12 cellular contexts compared by ENCODE assay signal in the genomic region with DNA sequence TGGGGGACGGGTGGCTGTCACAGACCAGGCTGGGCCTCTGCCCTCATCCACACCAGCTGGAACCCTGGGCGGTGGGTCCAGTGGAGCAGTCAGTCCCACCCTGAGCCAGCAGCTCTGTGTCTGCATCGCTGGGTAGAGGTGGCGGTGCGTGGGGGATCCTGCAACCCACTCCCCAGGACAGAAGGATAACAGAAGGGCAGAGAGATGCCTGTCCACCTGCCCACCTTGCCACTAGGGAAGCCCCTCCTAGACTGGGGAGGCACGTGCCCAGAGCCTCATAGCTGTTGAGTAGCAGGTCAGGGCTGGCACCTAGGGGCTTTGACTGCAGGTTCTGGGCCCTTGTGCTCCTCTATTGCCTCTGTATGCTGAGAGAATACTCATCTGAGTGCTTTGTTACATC. TPM values are rescaled to one million over a fixed set of nuclear protein-coding genes. Genes with fewer than 3 reads are reported as not detected.
A peak's percentile ranks its signal among the peaks of the same experiment; 100 is the strongest.
DNase-seq lines count a peak whose midpoint lies in the region; ATAC-seq and TF ChIP-seq lines count a peak whose summit lies in the region.
"Had no signal": no experiment of that assay in that cellular context is flagged by ENCODE, and none has a peak within 500 bp of the region (broad histone marks: within the 10 kb centered on the region; RNA-seq: fewer than 3 reads in every experiment).

No MANE protein-coding gene starts in this region.

- H3K9me3 ChIP-seq in CD8-positive, alpha-beta memory T cell (ENCODE audit: low read length), result no peaks in the 10 kb centered on the region
- H3K9me3 ChIP-seq in lung (ENCODE audit: control insufficient read depth in 2 of 2, insufficient read depth in 1 of 2, low read length in 1 of 2), result no peaks in the 10 kb centered on the region
- H3K9me3 ChIP-seq in stomach smooth muscle (ENCODE audit: control insufficient read depth in 2 of 2, low read length in 2 of 2), result no peaks in the 10 kb centered on the region
- H3K9me3 ChIP-seq: mucosa of descending colon had no signal

- TF ChIP-seq CTCF in dorsolateral prefrontal cortex (IDR thresholded peaks at IDR 0.05 in 54 of 56, conservative IDR thresholded peaks at IDR 0.05 in 2 of 56; ENCODE audit: low read depth in 1 of 56, partially characterized antibody in 56 of 56), result no peak
- TF ChIP-seq CTCF in lung (IDR thresholded peaks at IDR 0.05; ENCODE audit: control extremely low read depth, extremely low read depth), result no peak
- no peak for TF ChIP-seq CTCF in chondrocyte (IDR thresholded peaks at IDR 0.05)

- H3K4me1 ChIP-seq in CD8-positive, alpha-beta memory T cell (ENCODE audit: insufficient read depth, low read length), result peaks cover 10% of the 10 kb centered on the region
- H3K4me1 ChIP-seq in lung (ENCODE audit: control insufficient read depth in 2 of 2, insufficient read depth in 2 of 2, low read length in 2 of 2), result peaks cover 0 to 23% of the 10 kb centered on the region in 2 donors
- peaks cover 70% of the 10 kb centered on the region for H3K4me1 ChIP-seq in stomach smooth muscle (ENCODE audit: control insufficient read depth, insufficient read depth, low read length)

- CTCF ChIA-PET in CD8-positive, alpha-beta memory T cell (lab: Charles Lee), result no interaction called here

- peaks cover 14 to 30% (median 19%) of the 10 kb centered on the region in 3 donors for H3K4me1 Mint-ChIP-seq in CD8-positive, alpha-beta memory T cell
- peaks cover 6% of the 10 kb centered on the region for H3K4me1 Mint-ChIP-seq in activated T-helper 17 cell treated with anti-CD3 and anti-CD28 coated beads, Interleukin-2, amount 50 U/mL, for 72 hours
- H3K4me1 Mint-ChIP-seq in chondrocyte (ENCODE audit: low read depth), result peaks cover 28% of the 10 kb centered on the region

- H3K4me3 Mint-ChIP-seq in CD8-positive, alpha-beta memory T cell, result peak overlapping the region in 5 of 7 donors; percentile 12 to 43 (median 29)
- H3K4me3 Mint-ChIP-seq in activated T-helper 17 cell treated with anti-CD3 and anti-CD28 coated beads, Interleukin-2, amount 50 U/mL, for 72 hours, result no peak overlapping the region
- no peak overlapping the region for H3K4me3 Mint-ChIP-seq in chondrocyte (ENCODE audit: unreplicated experiment)

- peaks cover 47 to 75% of the 10 kb centered on the region in 2 donors for H3K27me3 Mint-ChIP-seq in CD8-positive, alpha-beta memory T cell
- peaks cover 51% of the 10 kb centered on the region for H3K27me3 Mint-ChIP-seq in activated T-helper 17 cell treated with anti-CD3 and anti-CD28 coated beads, Interleukin-2, amount 50 U/mL, for 72 hours
- H3K27me3 Mint-ChIP-seq in chondrocyte (ENCODE audit: low read depth), result peaks cover 24% of the 10 kb centered on the region

- no peaks in the 10 kb centered on the region for H3K36me3 Mint-ChIP-seq in CD8-positive, alpha-beta memory T cell
- no peaks in the 10 kb centered on the region for H3K36me3 Mint-ChIP-seq in activated T-helper 17 cell treated with anti-CD3 and anti-CD28 coated beads, Interleukin-2, amount 50 U/mL, for 72 hours (ENCODE audit: low read depth)
- H3K36me3 Mint-ChIP-seq in chondrocyte (ENCODE audit: low read depth), result no peaks in the 10 kb centered on the region
- H3K36me3 Mint-ChIP-seq: CD4-positive, CD25-positive, alpha-beta regulatory T cell had no signal

- intact Hi-C loops in dorsolateral prefrontal cortex (cut with DNase I), result no loop called here

- H3K9me3 Mint-ChIP-seq in CD8-positive, alpha-beta memory T cell, result no peaks in the 10 kb centered on the region
- no peaks in the 10 kb centered on the region for H3K9me3 Mint-ChIP-seq in activated T-helper 17 cell treated with anti-CD3 and anti-CD28 coated beads, Interleukin-2, amount 50 U/mL, for 72 hours
- no peaks in the 10 kb centered on the region for H3K9me3 Mint-ChIP-seq in chondrocyte (ENCODE audit: low read depth)
- H3K9me3 Mint-ChIP-seq: activated naive CD4-positive, alpha-beta T cell treated with anti-CD3 and anti-CD28 coated beads for 36 hours; CD4-positive, CD25-positive, alpha-beta regulatory T cell had no signal

- H3K4me3 ChIP-seq in CD8-positive, alpha-beta memory T cell (ENCODE audit: low read length), result no peak overlapping the region
- H3K4me3 ChIP-seq in dorsolateral prefrontal cortex, result peak overlapping the region in 57 of 59 donors; percentile 11 to 92 (median 81)
- H3K4me3 ChIP-seq in lung, result peak overlapping the region; percentile 57
- H3K4me3 ChIP-seq in stomach smooth muscle (ENCODE audit: low read length in 2 of 2), result peak overlapping the region; percentile 56 to 87

- peak overlapping the region in 1 of 2 donors; percentile 30 for H3K9ac ChIP-seq in stomach smooth muscle (ENCODE audit: low read length in 2 of 2)

- H3K27me3 ChIP-seq in CD8-positive, alpha-beta memory T cell (ENCODE audit: insufficient read depth, low read length, poor library complexity, severe bottlenecking), result peaks cover 44% of the 10 kb centered on the region
- peaks cover 0 to 6% (median 0%) of the 10 kb centered on the region in 45 donors for H3K27me3 ChIP-seq in dorsolateral prefrontal cortex
- H3K27me3 ChIP-seq in lung (ENCODE audit: control insufficient read depth, insufficient read depth), result no peaks in the 10 kb centered on the region
- H3K27me3 ChIP-seq in stomach smooth muscle (ENCODE audit: control insufficient read depth in 1 of 2, insufficient read depth in 2 of 2, low read length in 2 of 2), result peaks cover 0 to 3% of the 10 kb centered on the region in 2 donors

- no peak for DNase-seq in CD8-positive, alpha-beta memory T cell
- DNase-seq in dorsolateral prefrontal cortex (no peak), lung (ENCODE audit: low spot score) (no peak), chondrocyte (ENCODE audit: low spot score) (no peak)
- DNase-seq in activated naive CD4-positive, alpha-beta T cell treated with anti-CD3 and anti-CD28 coated beads, Interleukin-2, amount 50 U/mL, for 16 hours, result no peak
- no peak for DNase-seq in stimulated activated CD4-positive, alpha-beta T cell treated with anti-CD3 and anti-CD28 coated beads, Interleukin-2, amount 100 ng/mL, for 24 hours
- DNase-seq: activated naive CD4-positive, alpha-beta T cell treated with anti-CD3 and anti-CD28 coated beads for 36 hours; CD4-positive, CD25-positive, alpha-beta regulatory T cell; T1000 had no signal

- 67 to 84% methylated on average over 6 of the region's 6 CpGs for WGBS in lung, 2 donors

- POLR2A ChIA-PET in CD8-positive, alpha-beta memory T cell (lab: Charles Lee), result no interaction called here

- H3K27ac Mint-ChIP-seq in CD8-positive, alpha-beta memory T cell, result peak overlapping the region in 1 of 8 donors; percentile 24
- H3K27ac Mint-ChIP-seq in activated T-helper 17 cell treated with anti-CD3 and anti-CD28 coated beads, Interleukin-2, amount 50 U/mL, for 72 hours, result no peak overlapping the region
- no peak overlapping the region for H3K27ac Mint-ChIP-seq in chondrocyte (ENCODE audit: unreplicated experiment)
- H3K27ac Mint-ChIP-seq: activated naive CD4-positive, alpha-beta T cell treated with anti-CD3 and anti-CD28 coated beads for 36 hours; CD4-positive, CD25-positive, alpha-beta regulatory T cell had no signal

- ATAC-seq in lung (ENCODE audit: insufficient read depth, low FRiP score), result no peak
- ATAC-seq in activated T-helper 17 cell treated with anti-CD3 and anti-CD28 coated beads, Interleukin-2, amount 50 U/mL, for 72 hours (replicated peaks), result no peak

- no peak overlapping the region for H3K27ac ChIP-seq in CD8-positive, alpha-beta memory T cell (ENCODE audit: low read depth, low read length)
- peak overlapping the region in 9 of 59 donors; percentile 11 to 90 (median 31) for H3K27ac ChIP-seq in dorsolateral prefrontal cortex
- peak overlapping the region in 1 of 2 donors; percentile 79 for H3K27ac ChIP-seq in lung (ENCODE audit: low read depth in 1 of 2, low read length in 1 of 2)
- H3K27ac ChIP-seq in stomach smooth muscle (ENCODE audit: low read length), result no peak overlapping the region

- no peaks in the 10 kb centered on the region for H3K36me3 ChIP-seq in CD8-positive, alpha-beta memory T cell (ENCODE audit: insufficient read depth, low read length)
- peaks cover 0 to 5% of the 10 kb centered on the region in 2 donors for H3K36me3 ChIP-seq in lung (ENCODE audit: control insufficient read depth in 2 of 2, insufficient read depth in 2 of 2, low read length in 2 of 2)
- H3K36me3 ChIP-seq in stomach smooth muscle (ENCODE audit: control insufficient read depth in 2 of 2, insufficient read depth in 2 of 2, low read length in 2 of 2), result peaks cover 0 to 5% of the 10 kb centered on the region in 2 donors

RNA-seq across cellular contexts. Expression of a gene that starts 2.4 kb away (rescaled TPM):
- total RNA-seq in CD8-positive, alpha-beta memory T cell, result not detected
- not detected for polyA plus RNA-seq in CD8-positive, alpha-beta memory T cell
- total RNA-seq in dorsolateral prefrontal cortex, result 10 to 100 TPM in 97 of 120 experiments, 1 to 10 TPM in 23; 4.6 to 58.9 (median 14.7) TPM
- 10 to 100 TPM; 38.6 to 51.4 TPM for total RNA-seq in lung
- 10 to 100 TPM; 49.7 to 63.3 TPM for polyA plus RNA-seq in lung
- not detected for total RNA-seq in activated T-helper 17 cell treated with anti-CD3 and anti-CD28 coated beads, Interleukin-2, amount 50 U/mL, for 72 hours
- 2.2 to 10.3 TPM (median 2.7 TPM) in 3 replicates for total RNA-seq in chondrocyte
- total RNA-seq: activated naive CD4-positive, alpha-beta T cell treated with anti-CD3 and anti-CD28 coated beads for 36 hours; CD4-positive, CD25-positive, alpha-beta regulatory T cell had no signal
- polyA plus RNA-seq: CD4-positive, CD25-positive, alpha-beta regulatory T cell had no signal

Comparison
In these comparisons a context has a peak if more than half of its experiments do, and no peak if none do; other contexts are left out.
1. H3K4me3 Mint-ChIP-seq: peak in CD8-positive, alpha-beta memory T cell (5 of 7); none in activated T-helper 17 cell treated with anti-CD3 and anti-CD28 coated beads, Interleukin-2, amount 50 U/mL, for 72 hours (single experiment) and chondrocyte (single experiment).